8 cellular contexts compared by ENCODE assay signal in genomic region chr6:43276180-43277082, GRCh38. TPM values are rescaled to one million over a fixed set of nuclear protein-coding genes. Genes with fewer than 3 reads are reported as not detected.
A peak's percentile ranks its signal among the peaks of the same experiment; 100 is the strongest.
DNase-seq lines count a peak whose midpoint lies in the region; ATAC-seq and TF ChIP-seq lines count a peak whose summit lies in the region.

No MANE protein-coding gene starts in this region.

- H3K27ac Mint-ChIP-seq in activated T-helper 1 cell treated with anti-CD3 and anti-CD28 coated beads, Interleukin-12 subunit alpha, Interleukin-12 subunit beta, Interleukin-2, Interleukin-4 antibody, amounts not matched to agents 30 ng/mL and 10 ng/mL and 1 ng/mL, durations not matched to agents 14 hours and 24 hours and 36 hours, result peak overlapping the region; percentile 66

- H3K9me3 ChIP-seq in testis, result no peaks in the 10 kb centered on the region

- H3K36me3 Mint-ChIP-seq in activated T-helper 1 cell treated with anti-CD3 and anti-CD28 coated beads, Interleukin-12 subunit alpha, Interleukin-12 subunit beta, Interleukin-2, Interleukin-4 antibody, amounts not matched to agents 30 ng/mL and 10 ng/mL and 1 ng/mL, durations not matched to agents 14 hours and 24 hours and 36 hours (ENCODE audit: low read depth), result no peaks in the 10 kb centered on the region

- TF ChIP-seq CTCF in testis (IDR thresholded peaks at IDR 0.05), result no peak

- WGBS in testis, 2 donors, result 34 to 35% methylated on average over 33 to 49 of the region's 49 CpGs

- DNase-seq in activated gamma-delta T cell treated with Interleukin-2 at 50 U/mL for 16 hours, result peak; percentile 20
- DNase-seq in activated gamma-delta T cell (lab: John Stamatoyannopoulos, UW), result no peak
- DNase-seq in activated T-helper 1 cell treated with anti-CD3 and anti-CD28 coated beads, Interleukin-12 subunit alpha, Interleukin-12 subunit beta, Interleukin-2, Interleukin-4 antibody, amounts not matched to agents 30 ng/mL and 10 ng/mL and 1 ng/mL, durations not matched to agents 14 hours and 24 hours and 36 hours (ENCODE audit: low spot score), result peak; percentile 8
- peak; percentile 70 to 83 for DNase-seq in left colon
- no peak for DNase-seq in testis
- no peak for DNase-seq in SIG-M5 (lab: John Stamatoyannopoulos, UW)

- no peaks in the 10 kb centered on the region for H3K27me3 ChIP-seq in testis

- ATAC-seq in left colon (peak; percentile 62), HG02840 (IDR thresholded peaks at IDR 0.05; ENCODE audit: low FRiP score, unreplicated experiment) (no peak), GM21528 (IDR thresholded peaks at IDR 0.05; ENCODE audit: low FRiP score, unreplicated experiment) (no peak)

- TF ChIP-seq POLR2A in testis (IDR thresholded peaks at IDR 0.05), result no peak

- H3K4me1 ChIP-seq in testis, result no peaks in the 10 kb centered on the region

- no peaks in the 10 kb centered on the region for H3K36me3 ChIP-seq in testis (ENCODE audit: low read depth, missing control alignments)

- H3K27ac ChIP-seq in testis, result no peak overlapping the region

- peak overlapping the region; percentile 77 for H3K4me3 Mint-ChIP-seq in activated T-helper 1 cell treated with anti-CD3 and anti-CD28 coated beads, Interleukin-12 subunit alpha, Interleukin-12 subunit beta, Interleukin-2, Interleukin-4 antibody, amounts not matched to agents 30 ng/mL and 10 ng/mL and 1 ng/mL, durations not matched to agents 14 hours and 24 hours and 36 hours

- peaks cover 14% of the 10 kb centered on the region for H3K4me1 Mint-ChIP-seq in activated T-helper 1 cell treated with anti-CD3 and anti-CD28 coated beads, Interleukin-12 subunit alpha, Interleukin-12 subunit beta, Interleukin-2, Interleukin-4 antibody, amounts not matched to agents 30 ng/mL and 10 ng/mL and 1 ng/mL, durations not matched to agents 14 hours and 24 hours and 36 hours (ENCODE audit: low read depth)

- peaks cover 59% of the 10 kb centered on the region for H3K27me3 Mint-ChIP-seq in activated T-helper 1 cell treated with anti-CD3 and anti-CD28 coated beads, Interleukin-12 subunit alpha, Interleukin-12 subunit beta, Interleukin-2, Interleukin-4 antibody, amounts not matched to agents 30 ng/mL and 10 ng/mL and 1 ng/mL, durations not matched to agents 14 hours and 24 hours and 36 hours (ENCODE audit: insufficient read depth)

- peak overlapping the region; percentile 40 to 49 for H3K4me3 ChIP-seq in testis

- no peaks in the 10 kb centered on the region for H3K9me3 Mint-ChIP-seq in activated T-helper 1 cell treated with anti-CD3 and anti-CD28 coated beads, Interleukin-12 subunit alpha, Interleukin-12 subunit beta, Interleukin-2, Interleukin-4 antibody, amounts not matched to agents 30 ng/mL and 10 ng/mL and 1 ng/mL, durations not matched to agents 14 hours and 24 hours and 36 hours

- intact Hi-C loops in activated T-helper 1 cell treated with anti-CD3 and anti-CD28 coated beads, Interleukin-12 subunit alpha, Interleukin-12 subunit beta, Interleukin-2, Interleukin-4 antibody, amounts not matched to agents 30 ng/mL and 10 ng/mL and 1 ng/mL, durations not matched to agents 14 hours and 24 hours and 36 hours (cut with micrococcal nuclease), result no loop called here
- intact Hi-C loops in left colon (cut with DNase I, micrococcal nuclease) (no loop called here), testis (cut with DNase I; ENCODE audit: low total_unique reads) (no loop called here)

RNA-seq across cellular contexts. Expression of gene SLC22A7, which starts 21.6 kb away (rescaled TPM):
- total RNA-seq in activated T-helper 1 cell treated with anti-CD3 and anti-CD28 coated beads, Interleukin-12 subunit alpha, Interleukin-12 subunit beta, Interleukin-2, Interleukin-4 antibody, amounts not matched to agents 30 ng/mL and 10 ng/mL and 1 ng/mL, durations not matched to agents 14 hours and 24 hours and 36 hours, result not detected in 2 replicates
- not detected for total RNA-seq in left colon
- total RNA-seq in testis, result not detected
- polyA plus RNA-seq in testis (ENCODE audit: insufficient read depth, low read depth, low replicate concordance), result not detected

RNA-seq across cellular contexts. Expression of gene CRIP3, which starts 32.2 kb away (rescaled TPM):
- total RNA-seq in activated T-helper 1 cell treated with anti-CD3 and anti-CD28 coated beads, Interleukin-12 subunit alpha, Interleukin-12 subunit beta, Interleukin-2, Interleukin-4 antibody, amounts not matched to agents 30 ng/mL and 10 ng/mL and 1 ng/mL, durations not matched to agents 14 hours and 24 hours and 36 hours, result not detected in 2 replicates
- total RNA-seq in left colon (1 to 10 TPM; 1.4 TPM), testis (10 to 100 TPM; 13.4 to 33.4 TPM)
- polyA plus RNA-seq in testis (ENCODE audit: insufficient read depth, low read depth, low replicate concordance), result 34.3 TPM

RNA-seq across cellular contexts. Expression of gene TTBK1, which starts 33.1 kb away (rescaled TPM):
- total RNA-seq in activated T-helper 1 cell treated with anti-CD3 and anti-CD28 coated beads, Interleukin-12 subunit alpha, Interleukin-12 subunit beta, Interleukin-2, Interleukin-4 antibody, amounts not matched to agents 30 ng/mL and 10 ng/mL and 1 ng/mL, durations not matched to agents 14 hours and 24 hours and 36 hours, result 1.7 and 2.0 TPM in 2 replicates
- total RNA-seq in left colon, result under 1 TPM; 0.18 to 0.53 TPM
- 1 to 10 TPM; 2.2 to 2.6 TPM for total RNA-seq in testis
- 2.3 TPM for polyA plus RNA-seq in testis (ENCODE audit: insufficient read depth, low read depth, low replicate concordance)

RNA-seq across cellular contexts. Expression of gene DNPH1, which starts 47.1 kb away (rescaled TPM):
- total RNA-seq in activated T-helper 1 cell treated with anti-CD3 and anti-CD28 coated beads, Interleukin-12 subunit alpha, Interleukin-12 subunit beta, Interleukin-2, Interleukin-4 antibody, amounts not matched to agents 30 ng/mL and 10 ng/mL and 1 ng/mL, durations not matched to agents 14 hours and 24 hours and 36 hours, result 65.8 and 71.6 TPM in 2 replicates
- total RNA-seq in left colon, result 10 to 100 TPM; 65.7 to 67.3 TPM
- total RNA-seq in testis, result 10 to 100 TPM; 21.8 TPM
- 19.3 TPM for polyA plus RNA-seq in testis (ENCODE audit: insufficient read depth, low read depth, low replicate concordance)

Comparison
In these comparisons a context has a peak if more than half of its experiments do, and no peak if none do; other contexts are left out.
1. DNase-seq: peak in activated gamma-delta T cell treated with Interleukin-2 at 50 U/mL for 16 hours (single experiment), activated T-helper 1 cell treated with anti-CD3 and anti-CD28 coated beads, Interleukin-12 subunit alpha, Interleukin-12 subunit beta, Interleukin-2, Interleukin-4 antibody, amounts not matched to agents 30 ng/mL and 10 ng/mL and 1 ng/mL, durations not matched to agents 14 hours and 24 hours and 36 hours (single experiment) and left colon (2 of 2); none in activated gamma-delta T cell (single experiment), testis (single experiment) and SIG-M5 (single experiment).
2. RNA of gene CRIP3, which starts 32.2 kb away (total RNA-seq): 13.4 to 33.4 TPM in testis; 1.4 TPM in left colon and not detected in activated T-helper 1 cell treated with anti-CD3 and anti-CD28 coated beads, Interleukin-12 subunit alpha, Interleukin-12 subunit beta, Interleukin-2, Interleukin-4 antibody, amounts not matched to agents 30 ng/mL and 10 ng/mL and 1 ng/mL, durations not matched to agents 14 hours and 24 hours and 36 hours; every median in the first group is over 4 times any median in the second.